Comparison of ENCODE assay signal across 1 cellular context in genomic region chr5:10441083-10441991, GRCh38.
TF ChIP-seq lines count a peak whose summit lies in the region.

TSS of gene ROPN1L (plus strand) at chr5:10441879. CDS start at chr5:10442168, 289 bp downstream.

TF ChIP-seq in HEK293, 187 proteins besides CTCF, POLR2A, EP300 and RAD21 (continued from another document):
- TF ChIP-seq ZNF645 (tag by site-specific recombination; IDR thresholded peaks at IDR 0.05) (no peak), ZNF785 (tag by site-specific recombination; IDR thresholded peaks at IDR 0.05) (no peak), YY1 (tag by site-specific recombination; IDR thresholded peaks at IDR 0.05) (no peak), ZNF169 (tag by site-specific recombination; IDR thresholded peaks at IDR 0.05) (no peak), ZNF791 (tag by site-specific recombination; IDR thresholded peaks at IDR 0.05) (no peak), ZNF248 (tag by site-specific recombination; IDR thresholded peaks at IDR 0.05) (no peak), KLF8 (tag by site-specific recombination; IDR thresholded peaks at IDR 0.05) (peak; percentile 96), ZNF121 (tag by site-specific recombination; IDR thresholded peaks at IDR 0.05) (peak; percentile 98), ZNF19 (tag by site-specific recombination; IDR thresholded peaks at IDR 0.05; ENCODE audit: low read depth) (no peak), ZNF146 (tag by site-specific recombination; IDR thresholded peaks at IDR 0.05) (no peak), ZNF837 (tag by site-specific recombination; IDR thresholded peaks at IDR 0.05) (no peak), MYNN (tag by site-specific recombination; IDR thresholded peaks at IDR 0.05; ENCODE audit: borderline replicate concordance) (no peak; the same call in 1 of the 2 replicates), ZNF426 (tag by site-specific recombination; IDR thresholded peaks at IDR 0.05) (no peak), MEIS1 (CRISPR knock-in tag; IDR thresholded peaks at IDR 0.05; ENCODE audit: borderline replicate concordance) (peak; percentile 72; the same call in 1 of the 2 replicates), ZNF558 (tag by site-specific recombination; IDR thresholded peaks at IDR 0.05) (no peak), YY2 (tag by site-specific recombination; IDR thresholded peaks at IDR 0.05) (no peak), ZNF692 (tag by site-specific recombination; IDR thresholded peaks at IDR 0.05) (peak; percentile 82), ZNF202 (tag by site-specific recombination; IDR thresholded peaks at IDR 0.05; ENCODE audit: borderline replicate concordance) (no peak), ZNF423 (tag by site-specific recombination; IDR thresholded peaks at IDR 0.05) (no peak), ZNF658 (tag by site-specific recombination; IDR thresholded peaks at IDR 0.05) (no peak), ZNF660 (tag by site-specific recombination; IDR thresholded peaks at IDR 0.05) (no peak), ZNF10 (tag by site-specific recombination; IDR thresholded peaks at IDR 0.05) (peak; percentile 32; the same call in 1 of the 2 replicates), ZNF449 (tag by site-specific recombination; IDR thresholded peaks at IDR 0.05) (0 out of 2 replicates have a peak, but pooled peaks have one; percentile 12), ZNF354C (tag by site-specific recombination; IDR thresholded peaks at IDR 0.05; ENCODE audit: borderline replicate concordance, low read depth) (no peak), ZNF324 (tag by site-specific recombination; IDR thresholded peaks at IDR 0.05) (no peak; the same call in 1 of the 2 replicates), ZNF394 (tag by site-specific recombination; IDR thresholded peaks at IDR 0.05; ENCODE audit: borderline replicate concordance) (peak; percentile 82), SP3 (tag by site-specific recombination; IDR thresholded peaks at IDR 0.05) (peak; percentile 75), ZNF639 (tag by site-specific recombination; IDR thresholded peaks at IDR 0.05) (no peak), ZNF623 (tag by site-specific recombination; IDR thresholded peaks at IDR 0.05) (no peak), SCRT2 (tag by site-specific recombination; IDR thresholded peaks at IDR 0.05) (no peak), PRDM1 (tag by site-specific recombination; IDR thresholded peaks at IDR 0.05) (no peak), ZNF585B (tag by site-specific recombination; IDR thresholded peaks at IDR 0.05) (no peak), ZNF488 (tag by site-specific recombination; IDR thresholded peaks at IDR 0.05) (no peak), ZNF292 (tag by site-specific recombination; IDR thresholded peaks at IDR 0.05; ENCODE audit: borderline replicate concordance, low read depth) (no peak), ZNF768 (tag by site-specific recombination; IDR thresholded peaks at IDR 0.05) (no peak; the same call in 1 of the 2 replicates), ZNF175 (tag by site-specific recombination; IDR thresholded peaks at IDR 0.05) (no peak), FEZF1 (tag by site-specific recombination; IDR thresholded peaks at IDR 0.05) (no peak), ZNF555 (tag by site-specific recombination; conservative IDR thresholded peaks at IDR 0.05) (no peak), ZNF223 (tag by site-specific recombination; IDR thresholded peaks at IDR 0.05) (peak; percentile 85), ZNF140 (tag by site-specific recombination; IDR thresholded peaks at IDR 0.05) (no peak), KLF16 (tag by site-specific recombination; IDR thresholded peaks at IDR 0.05) (0 out of 2 replicates have a peak, but pooled peaks have one; percentile 57), ZNF239 (tag by site-specific recombination; IDR thresholded peaks at IDR 0.05) (0 out of 2 replicates have a peak, but pooled peaks have one; percentile 21), ZNF174 (tag by site-specific recombination; IDR thresholded peaks at IDR 0.05) (no peak), ZNF280D (tag by site-specific recombination; IDR thresholded peaks at IDR 0.05) (no peak), SP7 (tag by site-specific recombination; IDR thresholded peaks at IDR 0.05) (no peak; the same call in none of the 2 replicates), ZNF830 (tag by site-specific recombination; IDR thresholded peaks at IDR 0.05; ENCODE audit: low read depth) (no peak)
- TF ChIP-seq, protein P1, sequence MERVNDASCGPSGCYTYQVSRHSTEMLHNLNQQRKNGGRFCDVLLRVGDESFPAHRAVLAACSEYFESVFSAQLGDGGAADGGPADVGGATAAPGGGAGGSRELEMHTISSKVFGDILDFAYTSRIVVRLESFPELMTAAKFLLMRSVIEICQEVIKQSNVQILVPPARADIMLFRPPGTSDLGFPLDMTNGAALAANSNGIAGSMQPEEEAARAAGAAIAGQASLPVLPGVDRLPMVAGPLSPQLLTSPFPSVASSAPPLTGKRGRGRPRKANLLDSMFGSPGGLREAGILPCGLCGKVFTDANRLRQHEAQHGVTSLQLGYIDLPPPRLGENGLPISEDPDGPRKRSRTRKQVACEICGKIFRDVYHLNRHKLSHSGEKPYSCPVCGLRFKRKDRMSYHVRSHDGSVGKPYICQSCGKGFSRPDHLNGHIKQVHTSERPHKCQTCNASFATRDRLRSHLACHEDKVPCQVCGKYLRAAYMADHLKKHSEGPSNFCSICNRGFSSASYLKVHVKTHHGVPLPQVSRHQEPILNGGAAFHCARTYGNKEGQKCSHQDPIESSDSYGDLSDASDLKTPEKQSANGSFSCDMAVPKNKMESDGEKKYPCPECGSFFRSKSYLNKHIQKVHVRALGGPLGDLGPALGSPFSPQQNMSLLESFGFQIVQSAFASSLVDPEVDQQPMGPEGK (tag by site-specific recombination; IDR thresholded peaks at IDR 0.05), result peak; percentile 81
- TF ChIP-seq, protein P2, sequence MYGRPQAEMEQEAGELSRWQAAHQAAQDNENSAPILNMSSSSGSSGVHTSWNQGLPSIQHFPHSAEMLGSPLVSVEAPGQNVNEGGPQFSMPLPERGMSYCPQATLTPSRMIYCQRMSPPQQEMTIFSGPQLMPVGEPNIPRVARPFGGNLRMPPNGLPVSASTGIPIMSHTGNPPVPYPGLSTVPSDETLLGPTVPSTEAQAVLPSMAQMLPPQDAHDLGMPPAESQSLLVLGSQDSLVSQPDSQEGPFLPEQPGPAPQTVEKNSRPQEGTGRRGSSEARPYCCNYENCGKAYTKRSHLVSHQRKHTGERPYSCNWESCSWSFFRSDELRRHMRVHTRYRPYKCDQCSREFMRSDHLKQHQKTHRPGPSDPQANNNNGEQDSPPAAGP (tag by site-specific recombination; IDR thresholded peaks at IDR 0.05), result no peak; the same call in none of the 2 replicates
- TF ChIP-seq, protein P3, sequence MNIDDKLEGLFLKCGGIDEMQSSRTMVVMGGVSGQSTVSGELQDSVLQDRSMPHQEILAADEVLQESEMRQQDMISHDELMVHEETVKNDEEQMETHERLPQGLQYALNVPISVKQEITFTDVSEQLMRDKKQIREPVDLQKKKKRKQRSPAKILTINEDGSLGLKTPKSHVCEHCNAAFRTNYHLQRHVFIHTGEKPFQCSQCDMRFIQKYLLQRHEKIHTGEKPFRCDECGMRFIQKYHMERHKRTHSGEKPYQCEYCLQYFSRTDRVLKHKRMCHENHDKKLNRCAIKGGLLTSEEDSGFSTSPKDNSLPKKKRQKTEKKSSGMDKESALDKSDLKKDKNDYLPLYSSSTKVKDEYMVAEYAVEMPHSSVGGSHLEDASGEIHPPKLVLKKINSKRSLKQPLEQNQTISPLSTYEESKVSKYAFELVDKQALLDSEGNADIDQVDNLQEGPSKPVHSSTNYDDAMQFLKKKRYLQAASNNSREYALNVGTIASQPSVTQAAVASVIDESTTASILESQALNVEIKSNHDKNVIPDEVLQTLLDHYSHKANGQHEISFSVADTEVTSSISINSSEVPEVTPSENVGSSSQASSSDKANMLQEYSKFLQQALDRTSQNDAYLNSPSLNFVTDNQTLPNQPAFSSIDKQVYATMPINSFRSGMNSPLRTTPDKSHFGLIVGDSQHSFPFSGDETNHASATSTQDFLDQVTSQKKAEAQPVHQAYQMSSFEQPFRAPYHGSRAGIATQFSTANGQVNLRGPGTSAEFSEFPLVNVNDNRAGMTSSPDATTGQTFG (tag by site-specific recombination; IDR thresholded peaks at IDR 0.05; ENCODE audit: borderline replicate concordance), result no peak
TF ChIP-seq in HEK293: peak in this region for 49.
